Comparison of ENCODE assay signal across 8 cellular contexts in the genomic region with DNA sequence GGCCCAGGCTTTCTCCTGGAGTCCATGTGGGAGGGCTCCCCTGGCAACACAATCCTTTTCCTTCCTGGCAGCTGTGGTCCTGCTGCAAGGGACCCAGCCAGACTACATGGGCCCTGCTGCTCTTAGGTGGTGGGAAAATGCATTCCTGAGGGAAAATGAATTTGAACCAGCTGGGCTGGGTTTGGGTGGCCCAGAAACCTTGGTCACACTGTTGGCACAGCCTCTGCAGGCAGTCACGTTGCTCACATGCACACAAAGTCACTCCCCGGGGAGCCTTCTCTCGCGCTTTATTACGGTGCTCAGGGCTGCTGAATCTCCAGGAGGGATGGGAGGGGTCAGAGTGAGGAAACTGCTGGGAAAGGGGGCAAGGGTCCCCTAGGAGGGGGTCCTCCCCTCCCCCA. TPM values are rescaled to one million over a fixed set of nuclear protein-coding genes. Genes with fewer than 3 reads are reported as not detected.
DNase-seq lines count a peak whose midpoint lies in the region; ATAC-seq and TF ChIP-seq lines count a peak whose summit lies in the region.

No MANE protein-coding gene starts in this region.

- DNase-seq in Caki2 (ENCODE audit: low read depth), result peak; percentile 50
- peak; percentile 44 for DNase-seq in RWPE2 (ENCODE audit: low spot score)
- DNase-seq in sciatic nerve (ENCODE audit: low spot score), result peak; percentile 72
- no peak for DNase-seq in HuH-7.5 (ENCODE audit: low spot score)
- DNase-seq in inferior parietal cortex (ENCODE audit: extremely low spot score), result no peak

- no peak for TF ChIP-seq POLR2A in gastroesophageal sphincter (IDR thresholded peaks at IDR 0.05)

- H3K27ac ChIP-seq in RWPE2 (ENCODE audit: poor library complexity, severe bottlenecking) (peak overlapping the region; percentile 93), gastroesophageal sphincter (peak overlapping the region in 3 of 4 donors; percentile 78 to 83 (median 81))

- 18% methylated on average over 3 of the region's 5 CpGs; no CpG with 5 or more reads in 1 of the 2 donors for WGBS in gastroesophageal sphincter (ENCODE audit: low coverage in 1 of 2), 2 donors

- H3K36me3 ChIP-seq in RWPE2 (ENCODE audit: low read depth), result peaks cover 29% of the 10 kb centered on the region
- H3K36me3 ChIP-seq in gastroesophageal sphincter, result no peaks in the 10 kb centered on the region

- TF ChIP-seq CTCF in RWPE2 (IDR thresholded peaks at IDR 0.05; ENCODE audit: poor library complexity, severe bottlenecking) (no peak), gastroesophageal sphincter (IDR thresholded peaks at IDR 0.05) (no peak)

- H3K9me3 ChIP-seq in RWPE2 (ENCODE audit: severe bottlenecking), result no peaks in the 10 kb centered on the region
- H3K9me3 ChIP-seq in gastroesophageal sphincter, result no peaks in the 10 kb centered on the region

- ATAC-seq in RWPE2 (ENCODE audit: low read depth), result no peak
- peak; percentile 14 for ATAC-seq in gastroesophageal sphincter
- peak; percentile 63 for ATAC-seq in sciatic nerve
- ATAC-seq in GM18498 (IDR thresholded peaks at IDR 0.05; ENCODE audit: unreplicated experiment), result no peak
- no peak for ATAC-seq in HG03520 (IDR thresholded peaks at IDR 0.05; ENCODE audit: unreplicated experiment)

- in situ Hi-C loops in Caki2 (cut with HindIII; ENCODE audit: low pct_unique_long_range_greater_than_20kb, low sequenced_read_pairs), result no loop called here

- H3K4me1 ChIP-seq in RWPE2 (ENCODE audit: insufficient read depth, poor library complexity, severe bottlenecking) (peaks cover 100% of the 10 kb centered on the region), gastroesophageal sphincter (peaks cover 15 to 100% (median 49%) of the 10 kb centered on the region in 3 donors)

- H3K4me3 ChIP-seq in RWPE2 (ENCODE audit: severe bottlenecking) (no peak overlapping the region), gastroesophageal sphincter (no peak overlapping the region)

- intact Hi-C loops in sciatic nerve (cut with DNase I), result no loop called here

- TF ChIP-seq EP300 in gastroesophageal sphincter (IDR thresholded peaks at IDR 0.05), result no peak

- no peaks in the 10 kb centered on the region for H3K27me3 ChIP-seq in RWPE2 (ENCODE audit: insufficient read depth, poor library complexity, severe bottlenecking)
- H3K27me3 ChIP-seq in gastroesophageal sphincter, result no peaks in the 10 kb centered on the region

RNA-seq across cellular contexts. Expression of a gene that starts 17.2 kb away (rescaled TPM):
- total RNA-seq in Caki2 (2014; rRNA removed; shearing (Covaris generic); ENCODE audit: low replicate concordance), result 48.3 and 99.4 TPM in 2 replicates
- total RNA-seq in gastroesophageal sphincter (10 to 100 TPM; 44.2 to 79.4 (median 57.7) TPM), sciatic nerve (101 TPM)

Comparison
In these comparisons a context has a peak if more than half of its experiments do, and no peak if none do; other contexts are left out.
1. DNase-seq: peak in Caki2 (single experiment), RWPE2 (single experiment) and sciatic nerve (single experiment); none in HuH-7.5 (single experiment) and inferior parietal cortex (single experiment).
2. ATAC-seq: peak in gastroesophageal sphincter (single experiment) and sciatic nerve (single experiment); none in RWPE2 (single experiment), GM18498 (single experiment) and HG03520 (single experiment).